ENCODE assay signal across 17 cellular contexts in genomic region chr2:201630577-201630976, GRCh38. TPM values are rescaled to one million over a fixed set of nuclear protein-coding genes. Genes with fewer than 3 reads are reported as not detected.
DNase-seq lines count a peak whose midpoint lies in the region; ATAC-seq and TF ChIP-seq lines count a peak whose summit lies in the region.
"Had no signal": no experiment of that assay in that cellular context is flagged by ENCODE, and none has a peak within 500 bp of the region (broad histone marks: within the 10 kb centered on the region; RNA-seq: fewer than 3 reads in every experiment).

No MANE protein-coding gene starts in this region.

- peak; percentile 51 for DNase-seq in NCI-H82 (lab: John Stamatoyannopoulos, UW)
- no peak for DNase-seq in NCI-H82 treated with DMSO at 0.1 percent for 48 hours (lab: John Stamatoyannopoulos, UW; ENCODE audit: unreplicated experiment)
- DNase-seq in LHCN-M2 (ENCODE audit: low read depth), result peak; percentile 13
- no peak for DNase-seq in WERI-Rb-1
- DNase-seq in D341Med (ENCODE audit: low spot score), result no peak
- DNase-seq in SIG-M5 (lab: John Stamatoyannopoulos, UW), result no peak
- DNase-seq: CD4-positive, alpha-beta memory T cell; DMS79 treated with DMSO at 0.1 percent for 48 hours; GF-D8; GOT3; H7; HFFc6 had no signal

- ATAC-seq in GM19463 (IDR thresholded peaks at IDR 0.05; ENCODE audit: unreplicated experiment), result no peak
- ATAC-seq: A549, HCT116 had no signal

- no peak overlapping the region for H3K4me3 ChIP-seq in WERI-Rb-1 (ENCODE audit: low read depth, low read length)
- H3K4me3 ChIP-seq: A549, BLaER1 had no signal

- no peaks in the 10 kb centered on the region for H3K27me3 ChIP-seq in WERI-Rb-1 (ENCODE audit: insufficient read depth, low read depth, severe bottlenecking)
- H3K27me3 ChIP-seq: BLaER1 had no signal

- TF ChIP-seq CTCF in WERI-Rb-1 (IDR thresholded peaks at IDR 0.05; ENCODE audit: low read depth, low read length), result no peak

- H3K9me3 ChIP-seq in WERI-Rb-1 (ENCODE audit: severe bottlenecking), result no peaks in the 10 kb centered on the region
- H3K9me3 ChIP-seq: A549, BLaER1 had no signal

- peaks cover 88% of the 10 kb centered on the region for H3K36me3 ChIP-seq in WERI-Rb-1

- peak overlapping the region; percentile 38 for H3K27ac ChIP-seq in WERI-Rb-1
- H3K27ac ChIP-seq: 22Rv1, A549, BLaER1 had no signal

RNA-seq across cellular contexts. Expression of gene TMEM237, which starts 12.7 kb away (rescaled TPM):
- 92.9 and 102 TPM in 2 replicates for total RNA-seq in LHCN-M2 (2014; rRNA removed)
- 25.3 TPM for polyA plus RNA-seq in LHCN-M2 (2012)

Comparison
In these comparisons a context has a peak if more than half of its experiments do, and no peak if none do; other contexts are left out.
1. DNase-seq: peak in NCI-H82 (single experiment) and LHCN-M2 (single experiment); none in NCI-H82 treated with DMSO at 0.1 percent for 48 hours (single experiment), WERI-Rb-1 (single experiment), D341Med (single experiment) and SIG-M5 (single experiment).